ENCODE assay signal across 8 cellular contexts in the genomic region with DNA sequence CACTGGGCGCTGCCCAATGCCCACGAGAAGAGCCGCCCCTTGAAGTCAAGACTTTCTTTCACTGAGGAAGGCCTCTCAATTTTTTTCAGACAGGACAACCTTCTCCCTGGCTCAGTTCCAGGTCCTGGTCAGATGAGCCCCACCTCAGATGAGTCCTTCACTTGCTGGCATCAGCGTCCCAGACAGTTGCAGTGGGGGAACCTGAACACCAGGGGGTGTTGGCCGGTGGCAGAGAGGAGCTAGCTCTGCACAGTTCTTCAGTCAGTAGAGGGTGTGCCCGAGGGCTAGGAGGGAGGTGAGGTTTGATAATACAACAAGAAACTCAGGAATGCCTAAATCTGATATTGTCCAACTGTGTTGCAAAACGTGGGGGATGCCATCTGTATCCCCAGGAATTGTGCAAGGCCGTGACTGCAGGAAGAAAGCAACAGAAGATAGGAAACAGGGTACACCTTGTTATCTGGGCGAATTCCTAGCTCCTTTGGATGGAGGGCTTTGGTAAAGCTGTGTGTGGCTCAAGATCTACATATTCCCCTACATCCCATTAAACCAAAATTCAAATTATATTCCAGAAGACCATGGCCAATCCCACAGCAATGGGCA. TPM values are rescaled to one million over a fixed set of nuclear protein-coding genes. Genes with fewer than 3 reads are reported as not detected.
DNase-seq lines count a peak whose midpoint lies in the region; ATAC-seq and TF ChIP-seq lines count a peak whose summit lies in the region.

No MANE protein-coding gene starts in this region.

- H4K20me1 ChIP-seq in neural progenitor cell (ENCODE audit: low read depth), result no peaks in the 10 kb centered on the region

- no peaks in the 10 kb centered on the region for H3K79me2 ChIP-seq in neural progenitor cell (ENCODE audit: low read depth)

- DNase-seq in NCI-H2227 (lab: John Stamatoyannopoulos, UW; ENCODE audit: unreplicated experiment) (peak; percentile 0), NCI-H2227 treated with DMSO at 0.1 percent for 48 hours (lab: John Stamatoyannopoulos, UW) (no peak), LNCaP clone FGC (ENCODE audit: low read depth) (no peak), neural progenitor cell (ENCODE audit: low spot score) (peak; percentile 44), upper lobe of right lung (peak; percentile 82)
- DNase-seq in activated CD4-positive, alpha-beta T cell treated with anti-CD3 and anti-CD28 coated beads, Interleukin-2, amount 50 U/mL, for 24 hours (ENCODE audit: low read depth in 1 of 2, low spot score in 1 of 2), result peak; percentile 63 to 75
- DNase-seq in effector memory CD4-positive, alpha-beta T cell, result peak; percentile 55 to 66 (median 62)

- peaks cover 26% of the 10 kb centered on the region for H3K4me1 ChIP-seq in effector memory CD4-positive, alpha-beta T cell (ENCODE audit: control insufficient read depth, insufficient read depth, low read length, poor library complexity, severe bottlenecking)
- H3K4me1 ChIP-seq in neural progenitor cell (no peaks in the 10 kb centered on the region), upper lobe of right lung (no peaks in the 10 kb centered on the region)

- H3K4me1 Mint-ChIP-seq in neural progenitor cell, result no peaks in the 10 kb centered on the region

- H3K27me3 Mint-ChIP-seq in neural progenitor cell (ENCODE audit: insufficient read depth, low read depth), result peaks cover 6% of the 10 kb centered on the region

- H3F3A ChIP-seq in neural progenitor cell (ENCODE audit: low read depth), result no peaks in the 10 kb centered on the region

- H3K9me3 ChIP-seq in effector memory CD4-positive, alpha-beta T cell (ENCODE audit: control insufficient read depth, low read length), result no peaks in the 10 kb centered on the region
- H3K9me3 ChIP-seq in neural progenitor cell (ENCODE audit: low read depth) (no peaks in the 10 kb centered on the region), upper lobe of right lung (no peaks in the 10 kb centered on the region)

- TF ChIP-seq CTCF in LNCaP clone FGC (IDR thresholded peaks at IDR 0.05; ENCODE audit: control insufficient read depth, extremely low read depth, insufficient read depth) (peak; percentile 58), neural progenitor cell (IDR thresholded peaks at IDR 0.05) (peak; percentile 65), upper lobe of right lung (IDR thresholded peaks at IDR 0.05) (peak; percentile 75)

- H3K27ac Mint-ChIP-seq in neural progenitor cell, result no peak overlapping the region

- ATAC-seq in upper lobe of right lung (peak; percentile 98), HG03039 (IDR thresholded peaks at IDR 0.05; ENCODE audit: unreplicated experiment) (no peak)

- H3K4me3 ChIP-seq in LNCaP clone FGC (ENCODE audit: low read depth, low read length), result no peak overlapping the region
- no peak overlapping the region for H3K4me3 ChIP-seq in effector memory CD4-positive, alpha-beta T cell (ENCODE audit: insufficient read depth, low read depth, low read length, poor library complexity, severe bottlenecking)
- H3K4me3 ChIP-seq in neural progenitor cell, result no peak overlapping the region
- H3K4me3 ChIP-seq in upper lobe of right lung, result no peak overlapping the region

- no peaks in the 10 kb centered on the region for H3K36me3 Mint-ChIP-seq in neural progenitor cell

- H3K36me3 ChIP-seq in effector memory CD4-positive, alpha-beta T cell (ENCODE audit: control insufficient read depth, insufficient read depth, low read length), result no peaks in the 10 kb centered on the region
- H3K36me3 ChIP-seq in neural progenitor cell, result no peaks in the 10 kb centered on the region
- H3K36me3 ChIP-seq in upper lobe of right lung, result no peaks in the 10 kb centered on the region

- no peaks in the 10 kb centered on the region for H3K27me3 ChIP-seq in effector memory CD4-positive, alpha-beta T cell (replicated peaks; ENCODE audit: control insufficient read depth, insufficient read depth, low read length, poor library complexity, severe bottlenecking)
- H3K27me3 ChIP-seq in neural progenitor cell (no peaks in the 10 kb centered on the region), upper lobe of right lung (no peaks in the 10 kb centered on the region)

- intact Hi-C loops in upper lobe of right lung (cut with DNase I), result loop anchor here (10.0 kb wide), 1 partner anchor 98 kb away; a partner anchor contains a TSS

- no peak overlapping the region for H3K27ac ChIP-seq in effector memory CD4-positive, alpha-beta T cell (ENCODE audit: insufficient read depth, low read length, poor library complexity, severe bottlenecking)
- H3K27ac ChIP-seq in neural progenitor cell, result no peak overlapping the region
- H3K27ac ChIP-seq in upper lobe of right lung, result no peak overlapping the region

- no peak overlapping the region for H2AFZ ChIP-seq in neural progenitor cell (replicated peaks)

- no peak overlapping the region for H3K4me3 Mint-ChIP-seq in neural progenitor cell

- peaks cover 25% of the 10 kb centered on the region for H3K9me3 Mint-ChIP-seq in neural progenitor cell

- H3K9ac ChIP-seq in neural progenitor cell, result no peak overlapping the region

- no peak overlapping the region for H3K4me2 ChIP-seq in neural progenitor cell

RNA-seq across cellular contexts. Expression of a gene that starts 34.3 kb away (rescaled TPM):
- total RNA-seq in neural progenitor cell (ENCODE audit: low replicate concordance) (not detected in 2 replicates), upper lobe of right lung (0.43 TPM)

Comparison
In these comparisons a context has a peak if more than half of its experiments do, and no peak if none do; other contexts are left out.
1. DNase-seq: peak in NCI-H2227 (single experiment), activated CD4-positive, alpha-beta T cell treated with anti-CD3 and anti-CD28 coated beads, Interleukin-2, amount 50 U/mL, for 24 hours (2 of 2), effector memory CD4-positive, alpha-beta T cell (3 of 3), neural progenitor cell (single experiment) and upper lobe of right lung (single experiment); none in NCI-H2227 treated with DMSO at 0.1 percent for 48 hours (single experiment) and LNCaP clone FGC (single experiment).
2. Peak in every context shown above with its lines, with median percentiles within 50 percentile points of each other: CTCF ChIP-seq.